1 cellular context compared by ENCODE assay signal in the genomic region with DNA sequence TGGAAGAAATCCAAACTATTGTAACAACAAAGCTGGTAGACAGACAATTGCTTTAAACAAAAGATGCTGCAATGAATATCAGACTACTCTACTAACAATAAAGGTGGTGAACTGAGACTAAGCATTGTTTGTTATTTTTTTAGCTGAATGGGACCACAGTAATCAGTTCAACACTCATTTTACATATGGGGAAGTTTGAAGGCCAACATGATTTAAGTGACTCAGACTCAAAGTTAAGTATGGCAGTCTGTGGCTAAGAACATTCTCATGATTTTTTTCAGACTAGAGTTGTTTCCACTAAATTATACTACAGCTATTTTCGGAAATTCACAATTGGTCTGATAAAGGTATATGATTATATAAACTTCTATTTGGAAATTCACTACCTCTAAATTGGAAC.
TF ChIP-seq lines count a peak whose summit lies in the region.

No MANE protein-coding gene starts in this region.

TF ChIP-seq in IMR-90, 13 proteins besides CTCF, POLR2A, EP300 and RAD21:
- TF ChIP-seq FOS (IDR thresholded peaks at IDR 0.05; ENCODE audit: low read depth, low read length): no peak
- TF ChIP-seq MXI1 (IDR thresholded peaks at IDR 0.05; ENCODE audit: borderline replicate concordance, low read depth, low read length): no peak
- TF ChIP-seq, protein P1, sequence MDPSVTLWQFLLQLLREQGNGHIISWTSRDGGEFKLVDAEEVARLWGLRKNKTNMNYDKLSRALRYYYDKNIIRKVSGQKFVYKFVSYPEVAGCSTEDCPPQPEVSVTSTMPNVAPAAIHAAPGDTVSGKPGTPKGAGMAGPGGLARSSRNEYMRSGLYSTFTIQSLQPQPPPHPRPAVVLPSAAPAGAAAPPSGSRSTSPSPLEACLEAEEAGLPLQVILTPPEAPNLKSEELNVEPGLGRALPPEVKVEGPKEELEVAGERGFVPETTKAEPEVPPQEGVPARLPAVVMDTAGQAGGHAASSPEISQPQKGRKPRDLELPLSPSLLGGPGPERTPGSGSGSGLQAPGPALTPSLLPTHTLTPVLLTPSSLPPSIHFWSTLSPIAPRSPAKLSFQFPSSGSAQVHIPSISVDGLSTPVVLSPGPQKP (IDR thresholded peaks at IDR 0.05; ENCODE audit: borderline replicate concordance, low read depth, low read length): no peak
- TF ChIP-seq CHD1 (IDR thresholded peaks at IDR 0.05; ENCODE audit: low read depth, low read length): no peak
- TF ChIP-seq, protein P2, sequence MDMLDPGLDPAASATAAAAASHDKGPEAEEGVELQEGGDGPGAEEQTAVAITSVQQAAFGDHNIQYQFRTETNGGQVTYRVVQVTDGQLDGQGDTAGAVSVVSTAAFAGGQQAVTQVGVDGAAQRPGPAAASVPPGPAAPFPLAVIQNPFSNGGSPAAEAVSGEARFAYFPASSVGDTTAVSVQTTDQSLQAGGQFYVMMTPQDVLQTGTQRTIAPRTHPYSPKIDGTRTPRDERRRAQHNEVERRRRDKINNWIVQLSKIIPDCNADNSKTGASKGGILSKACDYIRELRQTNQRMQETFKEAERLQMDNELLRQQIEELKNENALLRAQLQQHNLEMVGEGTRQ (IDR thresholded peaks at IDR 0.05; ENCODE audit: low read depth, low read length): no peak
- no peak for TF ChIP-seq MAFK (IDR thresholded peaks at IDR 0.05; ENCODE audit: low read depth, low read length)
- no peak for TF ChIP-seq SMC3 (IDR thresholded peaks at IDR 0.05; ENCODE audit: low read depth, low read length)
- no peak for TF ChIP-seq MAZ (IDR thresholded peaks at IDR 0.05; ENCODE audit: borderline replicate concordance, low read depth, low read length)
- no peak for TF ChIP-seq RFX5 (IDR thresholded peaks at IDR 0.05; ENCODE audit: low read depth, low read length)
- TF ChIP-seq CEBPB (IDR thresholded peaks at IDR 0.05; ENCODE audit: low read depth, low read length): no peak
- TF ChIP-seq RCOR1 (IDR thresholded peaks at IDR 0.05; ENCODE audit: insufficient replicate concordance, low read length): no peak
- TF ChIP-seq NFE2L2 (IDR thresholded peaks at IDR 0.05; ENCODE audit: low read depth, low read length): no peak
- TF ChIP-seq BHLHE40 (IDR thresholded peaks at IDR 0.05; ENCODE audit: low read depth, low read length): no peak
TF ChIP-seq in IMR-90: peak in this region for 0.
